8 cellular contexts compared by ENCODE assay signal in genomic region chr3:72848703-72849081, GRCh38. TPM values are rescaled to one million over a fixed set of nuclear protein-coding genes. Genes with fewer than 3 reads are reported as not detected.
DNase-seq lines count a peak whose midpoint lies in the region; ATAC-seq, FAIRE-seq and TF ChIP-seq lines count a peak whose summit lies in the region.

No MANE protein-coding gene starts in this region.

- WGBS in neuronal stem cell (ENCODE audit: extremely low coverage in 2 of 2, insufficient read length in 2 of 2, insufficient replicate concordance in 1 of 2), 2 donors: no CpG with 5 or more reads among the region's 11 CpGs

- H4K20me1 ChIP-seq in endothelial cell of umbilical vein (replicated peaks; ENCODE audit: control insufficient read depth, extremely low read depth, insufficient read depth, low read length): no peaks in the 10 kb centered on the region

- H3K14ac ChIP-seq in neuronal stem cell (ENCODE audit: low read length): no peak overlapping the region

- TF ChIP-seq CTCF in endothelial cell of umbilical vein (IDR thresholded peaks at IDR 0.05; ENCODE audit: extremely low read depth in 1 of 2, insufficient read depth in 1 of 2, low read depth in 1 of 2, low read length in 2 of 2): no peak

- H3K27me3 ChIP-seq in CD4-positive, CD25-positive, alpha-beta regulatory T cell (ENCODE audit: control insufficient read depth, insufficient read depth, low read length): no peaks in the 10 kb centered on the region
- H3K27me3 ChIP-seq in endothelial cell of umbilical vein (ENCODE audit: control insufficient read depth in 2 of 2, insufficient read depth in 2 of 2, low read length in 2 of 2) (no peaks in the 10 kb centered on the region), neuronal stem cell (ENCODE audit: control insufficient read depth in 3 of 3, insufficient read depth in 3 of 3, low read depth in 1 of 3, low read length in 3 of 3) (peaks cover 0 to 24% (median 19%) of the 10 kb centered on the region in 3 experiments)

- no peak overlapping the region for H2BK15ac ChIP-seq in neuronal stem cell (ENCODE audit: low read length)

- ATAC-seq in CD4-positive, CD25-positive, alpha-beta regulatory T cell (ENCODE audit: low read depth in 2 of 2): peak; percentile 16 to 32
- ATAC-seq in GM19351 (IDR thresholded peaks at IDR 0.05; ENCODE audit: unreplicated experiment): peak; percentile 51
- peak; percentile 54 for ATAC-seq in HG03378 (IDR thresholded peaks at IDR 0.05; ENCODE audit: unreplicated experiment)

- H3K36me3 ChIP-seq in CD4-positive, CD25-positive, alpha-beta regulatory T cell (ENCODE audit: control insufficient read depth, insufficient read depth, low read length): no peaks in the 10 kb centered on the region
- H3K36me3 ChIP-seq in endothelial cell of umbilical vein (ENCODE audit: control insufficient read depth in 2 of 2, extremely low read depth in 1 of 2, insufficient read depth in 2 of 2, low read length in 2 of 2): no peaks in the 10 kb centered on the region
- no peaks in the 10 kb centered on the region for H3K36me3 ChIP-seq in neuronal stem cell (replicated peaks in 1 of 2; ENCODE audit: control insufficient read depth in 2 of 2, insufficient read depth in 2 of 2, low read length in 2 of 2)

- intact Hi-C loops in endothelial cell of umbilical vein (cut with micrococcal nuclease): loop anchor here (2.0 to 5.0 kb wide), 2 partner anchors 89 to 148 kb away; partner anchors contain the start of gene PPP4R2

- H3K27ac ChIP-seq in CD4-positive, CD25-positive, alpha-beta regulatory T cell (ENCODE audit: insufficient read depth, low read length, poor library complexity, severe bottlenecking): peak overlapping the region; percentile 64
- H3K27ac ChIP-seq in endothelial cell of umbilical vein (ENCODE audit: insufficient read depth, low read depth, low read length) (no peak overlapping the region), neuronal stem cell (replicated peaks; ENCODE audit: low read length) (no peak overlapping the region)

- peaks cover 2% of the 10 kb centered on the region for H3K79me1 ChIP-seq in neuronal stem cell (ENCODE audit: low read depth, low read length)

- no peak overlapping the region for H3K18ac ChIP-seq in neuronal stem cell (ENCODE audit: low read length)

- no TSS peak for BruUV-seq in endothelial cell of umbilical vein (replicated peaks; lab: Mats Ljungman, UMichigan)

- H3K4ac ChIP-seq in neuronal stem cell (ENCODE audit: low read length): no peak overlapping the region

- H3K27me3 Mint-ChIP-seq in CD4-positive, CD25-positive, alpha-beta regulatory T cell: peaks cover 18% of the 10 kb centered on the region

- H3K9me3 Mint-ChIP-seq in CD4-positive, CD25-positive, alpha-beta regulatory T cell: peaks cover 0 to 2% (median 0%) of the 10 kb centered on the region in 7 donors

- H3K79me2 ChIP-seq in endothelial cell of umbilical vein (ENCODE audit: control insufficient read depth, insufficient read depth, low read length): peaks cover 18% of the 10 kb centered on the region

- peaks cover 7% of the 10 kb centered on the region for H3K36me3 Mint-ChIP-seq in CD4-positive, CD25-positive, alpha-beta regulatory T cell

- H3K9me1 ChIP-seq in endothelial cell of umbilical vein (replicated peaks; ENCODE audit: control insufficient read depth, extremely low read depth, insufficient read depth, low read length): no peaks in the 10 kb centered on the region

- dilution Hi-C loops in endothelial cell of umbilical vein (cut with MboI; ENCODE audit: extremely low pct_ligation_motif_present, low sequenced_read_pairs): no loop called here

- H3K4me1 ChIP-seq in CD4-positive, CD25-positive, alpha-beta regulatory T cell (ENCODE audit: control insufficient read depth, insufficient read depth, low read length, poor library complexity, severe bottlenecking): peaks cover 37% of the 10 kb centered on the region
- H3K4me1 ChIP-seq in endothelial cell of umbilical vein (ENCODE audit: control insufficient read depth, extremely low read depth, insufficient read depth, low read length) (peaks cover 16% of the 10 kb centered on the region), neuronal stem cell (ENCODE audit: control insufficient read depth in 2 of 2, insufficient read depth in 1 of 2, low read depth in 1 of 2, low read length in 2 of 2) (peaks cover 3 to 4% of the 10 kb centered on the region in 2 donors)

- peak overlapping the region in 2 of 3 donors; percentile 76 to 92 for H3K27ac Mint-ChIP-seq in CD4-positive, CD25-positive, alpha-beta regulatory T cell

- peaks cover 34 to 58% (median 49%) of the 10 kb centered on the region in 4 donors for H3K4me1 Mint-ChIP-seq in CD4-positive, CD25-positive, alpha-beta regulatory T cell

- CTCF ChIA-PET in endothelial cell of umbilical vein (lab: Charles Lee): interaction anchor here (0.8 to 5.0 kb wide), 6 partner anchors 26 to 893 kb away, joined by 3 to 166 read pairs (median 6); partner anchors contain the start of gene GXYLT2

- no peak for TF ChIP-seq POLR2A in endothelial cell of umbilical vein (IDR thresholded peaks at IDR 0.05; ENCODE audit: low read depth, low read length)

- H3K4me2 ChIP-seq in endothelial cell of umbilical vein (ENCODE audit: insufficient read depth, low read length): peak overlapping the region; percentile 98
- peak overlapping the region; percentile 72 for H3K4me2 ChIP-seq in neuronal stem cell (ENCODE audit: insufficient read depth, low read length, poor library complexity, severe bottlenecking)

- H2BK12ac ChIP-seq in neuronal stem cell (ENCODE audit: low read length): no peak overlapping the region

- no peaks in the 10 kb centered on the region for H3K9me3 ChIP-seq in CD4-positive, CD25-positive, alpha-beta regulatory T cell (ENCODE audit: control insufficient read depth in 2 of 2, low read length in 2 of 2)
- H3K9me3 ChIP-seq in endothelial cell of umbilical vein (replicated peaks; ENCODE audit: control insufficient read depth, insufficient read depth, low read length) (no peaks in the 10 kb centered on the region), neuronal stem cell (replicated peaks in 1 of 2; ENCODE audit: control insufficient read depth in 2 of 2, insufficient read depth in 1 of 2, low read depth in 1 of 2, low read length in 2 of 2) (no peaks in the 10 kb centered on the region)

- peak overlapping the region; percentile 97 for H2AFZ ChIP-seq in endothelial cell of umbilical vein (ENCODE audit: low read depth, low read length)
- peak overlapping the region; percentile 85 for H2AFZ ChIP-seq in neuronal stem cell (ENCODE audit: low read length)

- peak overlapping the region; percentile 95 to 99 (median 97) for H3K4me3 Mint-ChIP-seq in CD4-positive, CD25-positive, alpha-beta regulatory T cell

- no peak overlapping the region for H4K8ac ChIP-seq in neuronal stem cell (ENCODE audit: low read depth, low read length)

- H2BK120ac ChIP-seq in neuronal stem cell (ENCODE audit: low read depth, low read length): no peak overlapping the region

- no peak overlapping the region for H2AK5ac ChIP-seq in neuronal stem cell (ENCODE audit: low read depth, low read length)

- POLR2A ChIA-PET in endothelial cell of umbilical vein (lab: Charles Lee): no interaction called here

- H3K4me3 ChIP-seq in CD4-positive, CD25-positive, alpha-beta regulatory T cell (ENCODE audit: low read depth, low read length): peak overlapping the region; percentile 96
- H3K4me3 ChIP-seq in endothelial cell of umbilical vein (replicated peaks in 1 of 3; ENCODE audit: insufficient read depth in 1 of 3, low read depth in 1 of 3, low read length in 3 of 3): peak overlapping the region; percentile 43 to 77 (median 76)
- peak overlapping the region; percentile 60 to 65 for H3K4me3 ChIP-seq in neuronal stem cell (ENCODE audit: low read length in 2 of 2)

- H4K91ac ChIP-seq in neuronal stem cell (ENCODE audit: low read depth, low read length, poor library complexity): no peak overlapping the region

- no peak overlapping the region for H3K23ac ChIP-seq in neuronal stem cell (ENCODE audit: low read depth, low read length, poor library complexity)

- FAIRE-seq in endothelial cell of umbilical vein (lab: Jason Lieb, UNC): no peak

- no peak overlapping the region for H3K9ac ChIP-seq in endothelial cell of umbilical vein (replicated peaks; ENCODE audit: extremely low read depth, insufficient read depth, low read length)
- H3K9ac ChIP-seq in neuronal stem cell (ENCODE audit: low read depth, low read length, poor library complexity): no peak overlapping the region

- DNase-seq in CD4-positive, CD25-positive, alpha-beta regulatory T cell: peak in 2 of 3 donors; percentile 12 to 45
- DNase-seq in SW480 (ENCODE audit: low spot score): peak; percentile 65
- DNase-seq in endothelial cell of umbilical vein (ENCODE audit: low read depth, low spot score): no peak
- no peak for DNase-seq in neuronal stem cell (ENCODE audit: low spot score)
- no peak for DNase-seq in occipital lobe (lab: John Stamatoyannopoulos, UW)
- no peak for DNase-seq in GM19238 (ENCODE audit: insufficient read length, low spot score)

- no peak overlapping the region for H2BK5ac ChIP-seq in neuronal stem cell (ENCODE audit: low read length)

RNA-seq across cellular contexts. Expression of gene SHQ1, which starts 0.4 kb away (rescaled TPM):
- 14.6 TPM for total RNA-seq in CD4-positive, CD25-positive, alpha-beta regulatory T cell
- polyA plus RNA-seq in CD4-positive, CD25-positive, alpha-beta regulatory T cell: 10 to 100 TPM; 14.5 to 26.3 (median 21.2) TPM
- 19.7 and 20.6 TPM in 2 replicates for total RNA-seq in endothelial cell of umbilical vein
- 5.9 and 7.3 TPM in 2 replicates for polyA plus RNA-seq in endothelial cell of umbilical vein
- 7.9 and 8.1 TPM in 2 replicates for polyA plus RNA-seq in endothelial cell of umbilical vein (2011; cell fraction: cytosol; rRNA removed)
- polyA plus RNA-seq in endothelial cell of umbilical vein (2011; cell fraction: nucleus; rRNA removed): 7.2 and 8.7 TPM in 2 replicates
- polyA plus RNA-seq in endothelial cell of umbilical vein (2012): 14.8 and 16.5 TPM in 2 replicates
- 8.3 and 13.7 TPM in 2 replicates for polyA minus RNA-seq in endothelial cell of umbilical vein
- polyA minus RNA-seq in endothelial cell of umbilical vein (2011; cell fraction: cytosol; rRNA and poly(A)+ RNA removed): 7.0 TPM
- polyA minus RNA-seq in endothelial cell of umbilical vein (2011; cell fraction: nucleus; rRNA and poly(A)+ RNA removed): 11.9 and 23.4 TPM in 2 replicates
- 7.8 TPM for polyA plus RNA-seq in neuronal stem cell (2013, experiment 1 of 2)
- polyA plus RNA-seq in neuronal stem cell (2013, experiment 2 of 2): 7.8 TPM
- 24.8 TPM for total RNA-seq in occipital lobe

RNA-seq across cellular contexts. Expression of gene GXYLT2, which starts 39.2 kb away (rescaled TPM):
- 0.25 TPM for total RNA-seq in CD4-positive, CD25-positive, alpha-beta regulatory T cell
- polyA plus RNA-seq in CD4-positive, CD25-positive, alpha-beta regulatory T cell: under 1 TPM in 3 of 4 donors, not detected in 1; 0.06 to 0.14 (median 0.06) TPM
- total RNA-seq in endothelial cell of umbilical vein (0.14 and 0.24 TPM in 2 replicates), occipital lobe (4.7 TPM)
- 0.05 and 0.07 TPM in 2 replicates for polyA plus RNA-seq in endothelial cell of umbilical vein
- 0.09 and 0.10 TPM in 2 replicates for polyA plus RNA-seq in endothelial cell of umbilical vein (2011; cell fraction: cytosol; rRNA removed)
- 0.08 and 0.10 TPM in 2 replicates for polyA plus RNA-seq in endothelial cell of umbilical vein (2011; cell fraction: nucleus; rRNA removed)
- 0.17 and 0.49 TPM in 2 replicates for polyA plus RNA-seq in endothelial cell of umbilical vein (2012)
- polyA minus RNA-seq in endothelial cell of umbilical vein: 0.08 and 0.39 TPM in 2 replicates
- 3.4 TPM for polyA minus RNA-seq in endothelial cell of umbilical vein (2011; cell fraction: cytosol; rRNA and poly(A)+ RNA removed)
- polyA minus RNA-seq in endothelial cell of umbilical vein (2011; cell fraction: nucleus; rRNA and poly(A)+ RNA removed): not detected in 2 replicates
- 0.07 TPM for polyA plus RNA-seq in neuronal stem cell (2013, experiment 1 of 2)
- polyA plus RNA-seq in neuronal stem cell (2013, experiment 2 of 2): 0.04 TPM

Comparison
In these comparisons a context has a peak if more than half of its experiments do, and no peak if none do; other contexts are left out.
1. DNase-seq: peak in CD4-positive, CD25-positive, alpha-beta regulatory T cell (2 of 3) and SW480 (single experiment); none in endothelial cell of umbilical vein (single experiment), neuronal stem cell (single experiment), occipital lobe (single experiment) and GM19238 (single experiment).
2. Peak in every context shown above with its lines, with median percentiles within 50 percentile points of each other: ATAC-seq and H3K4me3 ChIP-seq.